ENCODE assay signal across 18 cellular contexts in the genomic region with DNA sequence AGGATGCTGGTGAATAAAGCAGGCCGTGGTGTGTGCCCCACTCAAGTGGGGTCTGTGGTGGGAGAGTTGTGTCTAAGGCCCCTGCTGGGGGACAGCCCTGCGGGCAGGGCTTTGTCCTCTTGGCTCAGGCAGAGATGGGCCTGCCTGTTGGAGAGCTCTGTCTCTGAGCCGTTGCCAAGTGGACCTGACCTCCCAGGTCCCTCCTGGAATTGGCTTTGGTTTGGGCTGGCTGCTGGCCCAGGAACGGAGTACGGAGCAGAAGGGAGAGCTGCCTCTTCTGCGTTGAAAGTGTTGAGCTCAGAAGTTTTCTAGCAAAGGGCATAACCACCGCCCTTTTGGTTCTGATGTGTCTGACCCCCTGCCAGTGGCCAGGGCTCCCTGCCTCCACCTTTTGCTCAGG.
DNase-seq lines count a peak whose midpoint lies in the region; ATAC-seq, FAIRE-seq and TF ChIP-seq lines count a peak whose summit lies in the region.
"Had no signal": no experiment of that assay in that cellular context is flagged by ENCODE, and none has a peak within 500 bp of the region (broad histone marks: within the 10 kb centered on the region; RNA-seq: fewer than 3 reads in every experiment).

No MANE protein-coding gene starts in this region.

- H3K27me3 ChIP-seq in BLaER1 = no peaks in the 10 kb centered on the region
- no peaks in the 10 kb centered on the region for H3K27me3 ChIP-seq in astrocyte (ENCODE audit: insufficient read depth, low read length)
- H3K27me3 ChIP-seq: upper lobe of left lung had no signal

- H3K4me1 ChIP-seq in BLaER1 (peaks cover 61% of the 10 kb centered on the region), astrocyte (ENCODE audit: insufficient read depth, low read length) (peaks cover 3% of the 10 kb centered on the region)

- H3K27ac ChIP-seq in BLaER1 (peak overlapping the region; percentile 87), astrocyte (ENCODE audit: low read depth, low read length) (no peak overlapping the region)

- no peaks in the 10 kb centered on the region for H3K27me3 Mint-ChIP-seq in astrocyte (ENCODE audit: low read depth, unreplicated experiment)

- no peak overlapping the region for H3K4me3 Mint-ChIP-seq in astrocyte (ENCODE audit: unreplicated experiment)
- H3K4me3 Mint-ChIP-seq: T-helper 2 cell treated with Interferon-gamma antibody and Interleukin-4, amounts not matched to agents 5 μg/mL and 100 μg/mL, for 36 hours had no signal

- ATAC-seq in HG03571 (IDR thresholded peaks at IDR 0.05; ENCODE audit: unreplicated experiment) (no peak), GM21529 (IDR thresholded peaks at IDR 0.05; ENCODE audit: unreplicated experiment) (no peak)
- ATAC-seq: left colon had no signal

- no peaks in the 10 kb centered on the region for H3K79me2 ChIP-seq in astrocyte (ENCODE audit: insufficient read depth, low read length)

- H4K20me1 ChIP-seq in BLaER1 (no peaks in the 10 kb centered on the region), astrocyte (ENCODE audit: insufficient read depth, low read length) (no peaks in the 10 kb centered on the region)

- H3K4me3 ChIP-seq in BLaER1 = no peak overlapping the region
- no peak overlapping the region for H3K4me3 ChIP-seq in astrocyte (ENCODE audit: insufficient read depth, low read depth, low read length)
- H3K4me3 ChIP-seq: upper lobe of left lung had no signal

- H3K27ac Mint-ChIP-seq in astrocyte (ENCODE audit: unreplicated experiment) = no peak overlapping the region
- H3K27ac Mint-ChIP-seq: T-helper 2 cell treated with Interferon-gamma antibody and Interleukin-4, amounts not matched to agents 5 μg/mL and 100 μg/mL, for 36 hours had no signal

- H3K9me3 Mint-ChIP-seq in astrocyte (ENCODE audit: unreplicated experiment) = no peaks in the 10 kb centered on the region
- H3K9me3 Mint-ChIP-seq: T-helper 2 cell treated with Interferon-gamma antibody and Interleukin-4, amounts not matched to agents 5 μg/mL and 100 μg/mL, for 36 hours had no signal

- H2AFZ ChIP-seq in astrocyte (ENCODE audit: low read depth, low read length) = no peak overlapping the region

- H3K9ac ChIP-seq in BLaER1 (no peak overlapping the region), astrocyte (ENCODE audit: low read length) (no peak overlapping the region)

- H3K9me3 ChIP-seq in BLaER1 = no peaks in the 10 kb centered on the region
- H3K9me3 ChIP-seq in astrocyte (ENCODE audit: insufficient read depth, low read depth, low read length) = no peaks in the 10 kb centered on the region
- H3K9me3 ChIP-seq: upper lobe of left lung had no signal

- peak; percentile 52 for DNase-seq in astrocyte (ENCODE audit: low read depth)
- peak; percentile 76 for DNase-seq in cardiac septum (ENCODE audit: low spot score)
- peak; percentile 6 for DNase-seq in pons (ENCODE audit: low spot score)
- no peak for DNase-seq in NCI-H187 (lab: John Stamatoyannopoulos, UW)
- DNase-seq in 8988T = no peak
- DNase-seq: activated CD4-positive, alpha-beta T cell treated with anti-CD3 and anti-CD28 coated beads for 4 hours; DMS53; effector memory CD4-positive, alpha-beta T cell; glutamatergic neuron; left colon; NCI-H1417; NCI-H524 treated with DMSO at 0.1 percent for 48 hours had no signal

- peaks cover 10% of the 10 kb centered on the region for H3K36me3 Mint-ChIP-seq in astrocyte (ENCODE audit: low read depth, unreplicated experiment)

- intact Hi-C loops in cardiac septum (cut with DNase I) = no loop called here

- H3K36me3 ChIP-seq in BLaER1 (peaks cover 26% of the 10 kb centered on the region), astrocyte (ENCODE audit: insufficient read depth, low read length) (no peaks in the 10 kb centered on the region)

- no peak for TF ChIP-seq CTCF in astrocyte (IDR thresholded peaks at IDR 0.05; ENCODE audit: insufficient read depth, low read depth, low read length)

- FAIRE-seq in astrocyte (lab: Jason Lieb, UNC) = no peak
- FAIRE-seq: RCC 7860 had no signal

- peak overlapping the region; percentile 91 for H3K4me2 ChIP-seq in BLaER1
- no peak overlapping the region for H3K4me2 ChIP-seq in astrocyte (ENCODE audit: low read length)

- H3K4me1 Mint-ChIP-seq in astrocyte (ENCODE audit: low read depth, unreplicated experiment) = no peaks in the 10 kb centered on the region

Comparison
In these comparisons a context has a peak if more than half of its experiments do, and no peak if none do; other contexts are left out.
1. DNase-seq: peak in astrocyte (single experiment), cardiac septum (single experiment) and pons (single experiment); none in NCI-H187 (0 of 2) and 8988T (single experiment).